ENCODE assay signal across 19 cellular contexts in genomic region chr3:7567160-7567559, GRCh38.
A peak's percentile ranks its signal among the peaks of the same experiment; 100 is the strongest.
DNase-seq lines count a peak whose midpoint lies in the region; ATAC-seq and TF ChIP-seq lines count a peak whose summit lies in the region.
"Had no signal": no experiment of that assay in that cellular context is flagged by ENCODE, and none has a peak within 500 bp of the region (broad histone marks: within the 10 kb centered on the region; RNA-seq: fewer than 3 reads in every experiment).

No MANE protein-coding gene starts in this region.

- H3K9ac ChIP-seq in KMS-11: no peak overlapping the region

- no peak overlapping the region; the same call in 1 of the 2 replicates for H3K4me2 ChIP-seq in KMS-11

- H3K36me3 ChIP-seq in KMS-11 (ENCODE audit: insufficient read depth): no peaks in the 10 kb centered on the region
- H3K36me3 ChIP-seq in ascending aorta: no peaks in the 10 kb centered on the region
- H3K36me3 ChIP-seq: HAP-1, SJSA1 had no signal

- H3K27ac ChIP-seq in KMS-11 (peak overlapping the region; percentile 11; the same call in 1 of the 2 replicates), ascending aorta (no peak overlapping the region)
- H3K27ac ChIP-seq: RWPE1, SJSA1 had no signal

- TF ChIP-seq CTCF in KMS-11 (conservative IDR thresholded peaks at IDR 0.05; ENCODE audit: low read depth, low read length): no peak
- TF ChIP-seq CTCF in ascending aorta (IDR thresholded peaks at IDR 0.05): no peak

- ATAC-seq in GM18502 (IDR thresholded peaks at IDR 0.05; ENCODE audit: poor library complexity, unreplicated experiment): peak; percentile 45
- peak; percentile 91 for ATAC-seq in GM19397 (IDR thresholded peaks at IDR 0.05; ENCODE audit: unreplicated experiment)
- ATAC-seq in HG02798 (IDR thresholded peaks at IDR 0.05; ENCODE audit: poor library complexity, unreplicated experiment): peak; percentile 78
- ATAC-seq in GM21529 (IDR thresholded peaks at IDR 0.05; ENCODE audit: unreplicated experiment): no peak
- ATAC-seq: PC-3 had no signal

- H4K20me1 ChIP-seq in KMS-11 (ENCODE audit: insufficient read depth): no peaks in the 10 kb centered on the region

- peak overlapping the region; percentile 30; the same call in 1 of the 2 replicates for H2AFZ ChIP-seq in KMS-11 (ENCODE audit: low read depth)

- DNase-seq in SHP77 treated with DMSO at 0.1 percent for 48 hours (lab: John Stamatoyannopoulos, UW): no peak
- no peak for DNase-seq in ascending aorta (ENCODE audit: low spot score in 2 of 2)
- no peak for DNase-seq in SK-N-DZ (ENCODE audit: low spot score)
- DNase-seq: CD4-positive, alpha-beta memory T cell; KBM-7; NCI-H1048; NCI-H146; NCI-H2081; NCI-H774; PC-3; SW 1271 had no signal

- H3K4me3 ChIP-seq in KMS-11 (IDR thresholded peaks at IDR 0.05; ENCODE audit: insufficient read depth, low read depth, low read length): no peak overlapping the region
- no peak overlapping the region for H3K4me3 ChIP-seq in ascending aorta
- H3K4me3 ChIP-seq: HAP-1, SJSA1 had no signal

- H3K27me3 ChIP-seq in KMS-11 (ENCODE audit: insufficient read depth, low read depth) (no peaks in the 10 kb centered on the region), ascending aorta (no peaks in the 10 kb centered on the region)
- H3K27me3 ChIP-seq: SJSA1 had no signal

- intact Hi-C loops in ascending aorta (cut with DNase I): no loop called here

- no peaks in the 10 kb centered on the region for H3K79me2 ChIP-seq in KMS-11 (ENCODE audit: insufficient read depth, low read depth)

- H3K4me1 ChIP-seq in KMS-11 (ENCODE audit: low read depth, poor library complexity, severe bottlenecking) (peaks cover 13% of the 10 kb centered on the region), ascending aorta (no peaks in the 10 kb centered on the region)
- H3K4me1 ChIP-seq: HAP-1 had no signal

- peaks cover 0 to 5% of the 10 kb centered on the region in 2 donors for H3K9me3 ChIP-seq in ascending aorta
- H3K9me3 ChIP-seq: HAP-1, SJSA1 had no signal
